19 cellular contexts compared by ENCODE assay signal in genomic region chr9:107999890-108000289, GRCh38.
"Had no signal": no experiment of that assay in that cellular context is flagged by ENCODE, and none has a peak within 500 bp of the region (broad histone marks: within the 10 kb centered on the region; RNA-seq: fewer than 3 reads in every experiment).

No MANE protein-coding gene starts in this region.

- H3K4me1 Mint-ChIP-seq: activated CD8-positive, alpha-beta memory T cell treated with anti-CD3 and anti-CD28 coated beads, Interleukin-2, amount 10 ng/mL, durations not matched to agents 7 days and 5 days; activated naive CD8-positive, alpha-beta T cell treated with anti-CD3 and anti-CD28 coated beads, Interleukin-2, amount 50 U/mL, for 24 hours; natural killer cell; T-helper 17 cell had no signal

- H3K9me3 Mint-ChIP-seq: activated CD4-positive, alpha-beta memory T cell treated with anti-CD3 and anti-CD28 coated beads for 36 hours had no signal

- H3K9me3 ChIP-seq: transverse colon had no signal

- H3K4me3 ChIP-seq: dorsolateral prefrontal cortex, skin epidermis, transverse colon had no signal

- ATAC-seq: activated CD8-positive, alpha-beta memory T cell treated with anti-CD3 and anti-CD28 coated beads, Interleukin-2, amount 10 ng/mL, durations not matched to agents 7 days and 5 days; activated naive CD8-positive, alpha-beta T cell treated with anti-CD3 and anti-CD28 coated beads, Interleukin-2, amount 50 U/mL, for 24 hours; left lobe of liver; natural killer cell; stimulated activated naive CD8-positive, alpha-beta T cell treated with anti-CD3 and anti-CD28 coated beads, Interleukin-15, Interleukin-2, amounts not matched to agents 100 U/mL and 50 U/mL, for 24 hours; T-helper 17 cell had no signal

- H3K36me3 ChIP-seq: transverse colon, WERI-Rb-1 had no signal

- DNase-seq: activated CD4-positive, alpha-beta memory T cell treated with anti-CD3 and anti-CD28 coated beads for 36 hours; activated CD8-positive, alpha-beta memory T cell treated with anti-CD3 and anti-CD28 coated beads, Interleukin-2, amount 10 ng/mL, durations not matched to agents 7 days and 5 days; activated naive CD4-positive, alpha-beta T cell treated with anti-CD3 and anti-CD28 coated beads for 36 hours; activated naive CD8-positive, alpha-beta T cell treated with anti-CD3 and anti-CD28 coated beads, Interleukin-2, amount 50 U/mL, for 24 hours; activated T-cell treated with anti-CD3 and anti-CD28 coated beads, Interleukin-2, amount 50 U/mL, for 1 hour; aorta; dorsolateral prefrontal cortex; head of caudate nucleus; natural killer cell; posterior cingulate gyrus; stimulated activated CD4-positive, alpha-beta T cell treated with anti-CD3 and anti-CD28 coated beads, Interleukin-4, amount 100 ng/mL, for 4 hours; stimulated activated CD8-positive, alpha-beta memory T cell treated with anti-CD3 and anti-CD28 coated beads, Interleukin-4, amount 100 ng/mL, for 48 hours; stimulated activated naive CD8-positive, alpha-beta T cell treated with anti-CD3 and anti-CD28 coated beads, Interleukin-15, Interleukin-2, amounts not matched to agents 100 U/mL and 50 U/mL, for 24 hours; T-helper 17 cell; transverse colon; WERI-Rb-1 had no signal

- H3K36me3 Mint-ChIP-seq: activated CD4-positive, alpha-beta memory T cell treated with anti-CD3 and anti-CD28 coated beads for 36 hours; activated CD8-positive, alpha-beta memory T cell treated with anti-CD3 and anti-CD28 coated beads, Interleukin-2, amount 10 ng/mL, durations not matched to agents 7 days and 5 days; natural killer cell had no signal

- H3K27ac Mint-ChIP-seq: activated CD4-positive, alpha-beta memory T cell treated with anti-CD3 and anti-CD28 coated beads for 36 hours; activated CD8-positive, alpha-beta memory T cell treated with anti-CD3 and anti-CD28 coated beads, Interleukin-2, amount 10 ng/mL, durations not matched to agents 7 days and 5 days; activated naive CD4-positive, alpha-beta T cell treated with anti-CD3 and anti-CD28 coated beads for 36 hours; activated naive CD8-positive, alpha-beta T cell treated with anti-CD3 and anti-CD28 coated beads, Interleukin-2, amount 50 U/mL, for 24 hours; activated T-helper 2 cell treated with anti-CD3 and anti-CD28 coated beads, Interferon-gamma antibody, Interleukin-2, Interleukin-4, amounts not matched to agents 10 μg/mL and 5 μg/mL and 100 μg/mL, durations not matched to agents 14 hours and 24 hours and 36 hours; natural killer cell; T-helper 17 cell had no signal

- H3K4me3 Mint-ChIP-seq: activated CD4-positive, alpha-beta memory T cell treated with anti-CD3 and anti-CD28 coated beads for 36 hours; activated CD8-positive, alpha-beta memory T cell treated with anti-CD3 and anti-CD28 coated beads, Interleukin-2, amount 10 ng/mL, durations not matched to agents 7 days and 5 days; activated naive CD4-positive, alpha-beta T cell treated with anti-CD3 and anti-CD28 coated beads for 36 hours; activated naive CD8-positive, alpha-beta T cell treated with anti-CD3 and anti-CD28 coated beads, Interleukin-2, amount 50 U/mL, for 24 hours; natural killer cell; T-helper 17 cell had no signal

- H3K27me3 ChIP-seq: transverse colon had no signal

- H3K27ac ChIP-seq: dorsolateral prefrontal cortex, skin epidermis, transverse colon, WERI-Rb-1 had no signal

- H3K27me3 Mint-ChIP-seq: activated CD4-positive, alpha-beta memory T cell treated with anti-CD3 and anti-CD28 coated beads for 36 hours; activated CD8-positive, alpha-beta memory T cell treated with anti-CD3 and anti-CD28 coated beads, Interleukin-2, amount 10 ng/mL, durations not matched to agents 7 days and 5 days; activated naive CD8-positive, alpha-beta T cell treated with anti-CD3 and anti-CD28 coated beads, Interleukin-2, amount 50 U/mL, for 24 hours; T-helper 17 cell had no signal
